33 cellular contexts compared by ENCODE assay signal in genomic region chr3:130934442-130935089, GRCh38. TPM values are rescaled to one million over a fixed set of nuclear protein-coding genes. Genes with fewer than 3 reads are reported as not detected.
DNase-seq lines count a peak whose midpoint lies in the region; ATAC-seq and TF ChIP-seq lines count a peak whose summit lies in the region.
"Had no signal": no experiment of that assay in that cellular context is flagged by ENCODE, and none has a peak within 500 bp of the region (broad histone marks: within the 10 kb centered on the region; RNA-seq: fewer than 3 reads in every experiment).

No MANE protein-coding gene starts in this region.

- H2AFZ ChIP-seq in parathyroid adenoma, result no peak overlapping the region
- H2AFZ ChIP-seq: GM23338 had no signal

- intact Hi-C loops in MCF 10A (cut with micrococcal nuclease), result no loop called here
- intact Hi-C loops in breast epithelium (cut with DNase I; ENCODE audit: low total_unique reads), result no loop called here

- no peak overlapping the region for H3K4me3 Mint-ChIP-seq in MCF 10A (ENCODE audit: unreplicated experiment)
- H3K4me3 Mint-ChIP-seq: activated B cell treated with CpG ODN at 0.5 μM for 24 hours; activated CD8-positive, alpha-beta memory T cell treated with anti-CD3 and anti-CD28 coated beads, Interleukin-2, amount 10 ng/mL, durations not matched to agents 7 days and 5 days; activated T-cell treated with anti-CD3 and anti-CD28 coated beads, Interleukin-2, amount 50 U/mL, for 72 hours; brain; CD4-positive, alpha-beta T cell; GM23338; T-cell had no signal

- no peaks in the 10 kb centered on the region for H3K27me3 Mint-ChIP-seq in MCF 10A (ENCODE audit: insufficient read depth, unreplicated experiment)
- H3K27me3 Mint-ChIP-seq: activated B cell treated with CpG ODN at 0.5 μM for 24 hours; activated CD8-positive, alpha-beta memory T cell treated with anti-CD3 and anti-CD28 coated beads, Interleukin-2, amount 10 ng/mL, durations not matched to agents 7 days and 5 days; CD4-positive, alpha-beta T cell; T-cell had no signal

- H3K4me3 ChIP-seq in breast epithelium, result no peak overlapping the region
- no peak overlapping the region for H3K4me3 ChIP-seq in SK-N-MC
- H3K4me3 ChIP-seq in fibroblast of mammary gland (ENCODE audit: control insufficient read depth, low read depth, low read length), result no peak overlapping the region
- H3K4me3 ChIP-seq in parathyroid adenoma (ENCODE audit: low read depth, low read length), result no peak overlapping the region
- H3K4me3 ChIP-seq: A549, adrenal gland, GM23338, psoas muscle, tibial artery, vagina had no signal

- H3K27ac ChIP-seq in breast epithelium, result no peak overlapping the region
- peak overlapping the region; percentile 19; the same call in 1 of the 2 replicates for H3K27ac ChIP-seq in SK-N-MC
- H3K27ac ChIP-seq in parathyroid adenoma, result no peak overlapping the region
- H3K27ac ChIP-seq: A549, adrenal gland, dorsolateral prefrontal cortex, neutrophil, psoas muscle, tibial artery, vagina had no signal

- no peaks in the 10 kb centered on the region for H3K27me3 ChIP-seq in breast epithelium
- H3K27me3 ChIP-seq in parathyroid adenoma (ENCODE audit: control insufficient read depth, insufficient read depth, low read length), result no peaks in the 10 kb centered on the region
- H3K27me3 ChIP-seq: adrenal gland, dorsolateral prefrontal cortex, neutrophil, tibial artery, vagina had no signal

- H3K4me2 ChIP-seq in parathyroid adenoma (ENCODE audit: low read length), result no peak overlapping the region
- H3K4me2 ChIP-seq: A549, GM23338 had no signal

- H3K9ac ChIP-seq in SK-N-MC (ENCODE audit: insufficient read length) (no peak overlapping the region), parathyroid adenoma (peak overlapping the region; percentile 1)

- peak; percentile 31 for DNase-seq in MCF 10A (ENCODE audit: unreplicated experiment)
- no peak for DNase-seq in breast epithelium (ENCODE audit: low spot score in 2 of 2)
- DNase-seq in SK-N-MC (ENCODE audit: low read depth, low spot score), result no peak
- DNase-seq in fibroblast of mammary gland (ENCODE audit: low read depth), result peak; percentile 34
- no peak for DNase-seq in NCI-H2107 treated with DMSO at 0.1 percent for 48 hours (lab: John Stamatoyannopoulos, UW; ENCODE audit: unreplicated experiment)
- no peak for DNase-seq in central memory CD4-positive, alpha-beta T cell
- DNase-seq: activated B cell treated with CpG ODN at 0.5 μM for 24 hours; activated CD4-positive, alpha-beta T cell treated with anti-CD3 and anti-CD28 coated beads, Interleukin-2, amount 50 U/mL, for 4 hours; activated CD8-positive, alpha-beta memory T cell treated with anti-CD3 and anti-CD28 coated beads, Interleukin-2, amount 10 ng/mL, durations not matched to agents 7 days and 5 days; activated naive CD4-positive, alpha-beta T cell treated with Interleukin-2 at 50 U/mL for 16 hours; activated T-cell treated with anti-CD3 and anti-CD28 coated beads, Interleukin-2, amount 50 U/mL, for 72 hours; adrenal gland; CD4-positive, alpha-beta T cell; dorsolateral prefrontal cortex; head of caudate nucleus; kidney; MV-4-11; NCI-H1436; NCI-H2081; NCI-H345; NCI-H748 treated with DMSO at 0.1 percent for 48 hours; psoas muscle; SIG-M5; stimulated activated CD4-positive, alpha-beta T cell treated with anti-CD3 and anti-CD28 coated beads, Interleukin-4, amount 100 ng/mL, for 4 hours; T-cell; tibial artery had no signal

- H3K36me3 Mint-ChIP-seq in MCF 10A (ENCODE audit: insufficient read depth, unreplicated experiment), result peaks cover 23% of the 10 kb centered on the region

- TF ChIP-seq CTCF in MCF 10A (IDR thresholded peaks at IDR 0.05; ENCODE audit: unreplicated experiment) (no peak), breast epithelium (IDR thresholded peaks at IDR 0.05) (no peak), fibroblast of mammary gland (conservative IDR thresholded peaks at IDR 0.05; ENCODE audit: control insufficient read depth, insufficient read depth, low read depth, low read length) (no peak), parathyroid adenoma (IDR thresholded peaks at IDR 0.05) (no peak)

- CTCF ChIA-PET in MCF 10A (lab: Yijun Ruan, JAX), result interaction anchor here (0.6 to 2.0 kb wide), 4 partner anchors 41 to 454 kb away, joined by 3 to 13 read pairs (median 6); partner anchors contain the start of gene ATP2C1

- BruUV-seq in MCF 10A (replicated peaks; lab: Mats Ljungman, UMichigan), result no TSS peak

- H3K36me3 ChIP-seq in breast epithelium (no peaks in the 10 kb centered on the region), SK-N-MC (ENCODE audit: insufficient read depth, low read length) (peaks cover 71% of the 10 kb centered on the region), parathyroid adenoma (ENCODE audit: control insufficient read depth, insufficient read depth, low read length) (no peaks in the 10 kb centered on the region)
- H3K36me3 ChIP-seq: adrenal gland, vagina had no signal

- H3K4me1 ChIP-seq in breast epithelium (no peaks in the 10 kb centered on the region), parathyroid adenoma (peaks cover 3% of the 10 kb centered on the region)
- H3K4me1 ChIP-seq: adrenal gland, tibial artery, vagina had no signal

- no peak for ATAC-seq in GM18858 (IDR thresholded peaks at IDR 0.05; ENCODE audit: unreplicated experiment)
- ATAC-seq: A549; activated CD8-positive, alpha-beta memory T cell treated with anti-CD3 and anti-CD28 coated beads, Interleukin-2, amount 10 ng/mL, durations not matched to agents 7 days and 5 days; activated T-cell treated with anti-CD3 and anti-CD28 coated beads, Interleukin-2, amount 50 U/mL, for 72 hours; GM23338; psoas muscle; T-cell had no signal

- H3K9me3 ChIP-seq in breast epithelium (no peaks in the 10 kb centered on the region), SK-N-MC (ENCODE audit: low read depth, low read length) (no peaks in the 10 kb centered on the region), parathyroid adenoma (ENCODE audit: control insufficient read depth, low read length) (no peaks in the 10 kb centered on the region)
- H3K9me3 ChIP-seq: A549, adrenal gland, neutrophil, psoas muscle, tibial artery, vagina had no signal

- TF ChIP-seq POLR2A in breast epithelium (IDR thresholded peaks at IDR 0.05), result no peak

- H3K9me3 Mint-ChIP-seq in MCF 10A (ENCODE audit: unreplicated experiment), result no peaks in the 10 kb centered on the region
- H3K9me3 Mint-ChIP-seq: activated B cell treated with CpG ODN at 0.5 μM for 24 hours; activated T-cell treated with anti-CD3 and anti-CD28 coated beads, Interleukin-2, amount 50 U/mL, for 72 hours; brain; CD4-positive, alpha-beta T cell; GM23338; T-cell had no signal

- peaks cover 2% of the 10 kb centered on the region for H3K79me2 ChIP-seq in parathyroid adenoma

- peaks cover 4% of the 10 kb centered on the region for H3K4me1 Mint-ChIP-seq in MCF 10A (ENCODE audit: insufficient read depth, unreplicated experiment)

- no peak overlapping the region for H3K27ac Mint-ChIP-seq in MCF 10A (ENCODE audit: low read depth, unreplicated experiment)
- H3K27ac Mint-ChIP-seq: activated B cell treated with CpG ODN at 0.5 μM for 24 hours; activated CD8-positive, alpha-beta memory T cell treated with anti-CD3 and anti-CD28 coated beads, Interleukin-2, amount 10 ng/mL, durations not matched to agents 7 days and 5 days; activated T-cell treated with anti-CD3 and anti-CD28 coated beads, Interleukin-2, amount 50 U/mL, for 72 hours; CD4-positive, alpha-beta T cell had no signal

- POLR2A ChIA-PET in MCF 10A (lab: Yijun Ruan, JAX), result interaction anchor here (0.7 to 0.8 kb wide), 2 partner anchors 10 to 538 kb away, joined by 3 read pairs; no protein-coding TSS in a partner anchor

RNA-seq across cellular contexts. Expression of gene ATP2C1, which starts 40.7 kb away (rescaled TPM):
- 52.7 and 61.0 TPM in 2 replicates for total RNA-seq in MCF 10A (2022)
- total RNA-seq in breast epithelium, result 10 to 100 TPM; 59.4 to 76.4 (median 76.2) TPM

Comparison
In these comparisons a context has a peak if more than half of its experiments do, and no peak if none do; other contexts are left out.
1. DNase-seq: peak in MCF 10A (single experiment) and fibroblast of mammary gland (single experiment); none in breast epithelium (0 of 2), SK-N-MC (single experiment), NCI-H2107 treated with DMSO at 0.1 percent for 48 hours (single experiment) and central memory CD4-positive, alpha-beta T cell (single experiment).